Comparison of ENCODE assay signal across 21 cellular contexts in the genomic region with DNA sequence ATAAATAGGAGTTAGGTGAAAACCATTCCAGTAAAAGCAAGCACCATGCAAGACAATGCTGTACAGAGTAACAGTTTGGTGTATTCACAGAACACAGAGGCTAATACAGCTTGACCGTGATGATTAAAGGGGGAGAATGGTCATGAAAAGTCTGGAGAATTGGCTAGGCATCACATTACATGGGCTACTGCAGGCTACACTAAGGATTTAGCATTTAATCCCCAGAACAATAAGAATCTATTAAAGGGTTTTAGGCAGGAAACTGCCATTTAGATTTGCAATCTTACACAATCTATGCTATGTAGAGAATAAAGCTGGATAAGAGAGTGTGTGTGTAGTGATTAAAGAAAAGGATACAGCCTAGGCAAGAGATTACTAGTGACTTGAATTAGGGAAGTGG. TPM values are rescaled to one million over a fixed set of nuclear protein-coding genes. Genes with fewer than 3 reads are reported as not detected.
DNase-seq lines count a peak whose midpoint lies in the region; ATAC-seq and TF ChIP-seq lines count a peak whose summit lies in the region.
"Had no signal": no experiment of that assay in that cellular context is flagged by ENCODE, and none has a peak within 500 bp of the region (broad histone marks: within the 10 kb centered on the region; RNA-seq: fewer than 3 reads in every experiment).

No MANE protein-coding gene starts in this region.

- no TSS peak for BruUV-seq in PC-9 (replicated peaks; lab: Mats Ljungman, UMichigan)

- H3K4me3 Mint-ChIP-seq in activated naive CD8-positive, alpha-beta T cell treated with anti-CD3 and anti-CD28 coated beads, Interleukin-2, amount 50 U/mL, for 24 hours: no peak overlapping the region
- H3K4me3 Mint-ChIP-seq: B cell; CD8-positive, alpha-beta T cell; IgD-negative memory B cell had no signal

- no peak for TF ChIP-seq CTCF in PC-9 (conservative IDR thresholded peaks at IDR 0.05)
- TF ChIP-seq CTCF in WERI-Rb-1 (IDR thresholded peaks at IDR 0.05; ENCODE audit: low read depth, low read length): no peak
- TF ChIP-seq CTCF in retinal pigment epithelial cell (conservative IDR thresholded peaks at IDR 0.05; ENCODE audit: low read depth, low read length): no peak

- no peaks in the 10 kb centered on the region for H3F3A ChIP-seq in PC-9 (ENCODE audit: insufficient read depth, low read depth)

- H3K27ac ChIP-seq in PC-9 (no peak overlapping the region), WERI-Rb-1 (no peak overlapping the region)
- H3K27ac ChIP-seq: BLaER1 treated with 17β-estradiol and CSF1 and Interleukin-3, amounts not matched to agents 10 nM and 100 nM; GM23248 had no signal

- H3K36me3 ChIP-seq in PC-9 (ENCODE audit: low read depth) (no peaks in the 10 kb centered on the region), WERI-Rb-1 (no peaks in the 10 kb centered on the region)
- H3K36me3 ChIP-seq: BLaER1 treated with 17β-estradiol and CSF1 and Interleukin-3, amounts not matched to agents 10 nM and 100 nM had no signal

- DNase-seq in D341Med (ENCODE audit: low spot score) (peak; percentile 10), PC-9 (no peak), WERI-Rb-1 (peak; percentile 15), retinal pigment epithelial cell (ENCODE audit: low read depth) (peak; percentile 56), cardiac septum (ENCODE audit: low spot score) (no peak)
- DNase-seq in activated naive CD8-positive, alpha-beta T cell treated with anti-CD3 and anti-CD28 coated beads, Interleukin-2, amount 50 U/mL, for 24 hours: no peak
- DNase-seq: 8988T; Calu3; CD8-positive, alpha-beta T cell; DMS 273 treated with DMSO at 0.1 percent for 48 hours; DMS53; DND-41; EL; GM23248; HCEC 1CT had no signal

- H3K9me2 ChIP-seq in PC-9 (ENCODE audit: insufficient read depth): no peaks in the 10 kb centered on the region

- no peak for ATAC-seq in HG03460 (IDR thresholded peaks at IDR 0.05; ENCODE audit: unreplicated experiment)
- ATAC-seq in activated naive CD8-positive, alpha-beta T cell treated with anti-CD3 and anti-CD28 coated beads, Interleukin-2, amount 50 U/mL, for 24 hours: no peak
- ATAC-seq: CD8-positive, alpha-beta T cell; GM12878; HepG2 had no signal

- CTCF ChIA-PET in PC-9 (lab: Charles Lee): no interaction called here

- H3K27me3 ChIP-seq in PC-9 (ENCODE audit: insufficient read depth, low read depth) (no peaks in the 10 kb centered on the region), WERI-Rb-1 (ENCODE audit: insufficient read depth, low read depth, severe bottlenecking) (no peaks in the 10 kb centered on the region)
- H3K27me3 ChIP-seq: BLaER1 treated with 17β-estradiol and CSF1 and Interleukin-3, amounts not matched to agents 10 nM and 100 nM had no signal

- POLR2A ChIA-PET in PC-9 (lab: Charles Lee; ENCODE audit: unreplicated experiment): no interaction called here

- no peaks in the 10 kb centered on the region for H3K79me2 ChIP-seq in PC-9 (ENCODE audit: low read depth)

- no peaks in the 10 kb centered on the region for H3K9me3 Mint-ChIP-seq in activated naive CD8-positive, alpha-beta T cell treated with anti-CD3 and anti-CD28 coated beads, Interleukin-2, amount 50 U/mL, for 24 hours
- H3K9me3 Mint-ChIP-seq: CD8-positive, alpha-beta T cell had no signal

- H3K4me3 ChIP-seq in PC-9 (no peak overlapping the region), WERI-Rb-1 (ENCODE audit: low read depth, low read length) (no peak overlapping the region), retinal pigment epithelial cell (ENCODE audit: low read length) (no peak overlapping the region)
- H3K4me3 ChIP-seq: BLaER1 treated with 17β-estradiol and CSF1 and Interleukin-3, amounts not matched to agents 10 nM and 100 nM; GM12878; GM23248 had no signal

- H3K36me3 Mint-ChIP-seq in activated naive CD8-positive, alpha-beta T cell treated with anti-CD3 and anti-CD28 coated beads, Interleukin-2, amount 50 U/mL, for 24 hours (ENCODE audit: low read depth): no peaks in the 10 kb centered on the region
- H3K36me3 Mint-ChIP-seq: CD8-positive, alpha-beta T cell; IgD-negative memory B cell had no signal

- H3K4me2 ChIP-seq in PC-9: no peak overlapping the region
- H3K4me2 ChIP-seq: BLaER1 treated with 17β-estradiol and CSF1 and Interleukin-3, amounts not matched to agents 10 nM and 100 nM had no signal

- no peaks in the 10 kb centered on the region for H3K27me3 Mint-ChIP-seq in activated naive CD8-positive, alpha-beta T cell treated with anti-CD3 and anti-CD28 coated beads, Interleukin-2, amount 50 U/mL, for 24 hours
- H3K27me3 Mint-ChIP-seq: B cell, IgD-negative memory B cell had no signal

- intact Hi-C loops in PC-9 (cut with micrococcal nuclease; ENCODE audit: unreplicated experiment) (no loop called here), cardiac septum (cut with DNase I) (no loop called here)

- H3K27ac Mint-ChIP-seq in activated naive CD8-positive, alpha-beta T cell treated with anti-CD3 and anti-CD28 coated beads, Interleukin-2, amount 50 U/mL, for 24 hours: no peak overlapping the region
- H3K27ac Mint-ChIP-seq: B cell; CD8-positive, alpha-beta T cell; IgD-negative memory B cell had no signal

- H3K9me3 ChIP-seq in PC-9 (ENCODE audit: insufficient read depth, low read depth) (0 out of 2 replicates have a peak, but pooled peaks cover 2% of the 10 kb centered on the region), WERI-Rb-1 (ENCODE audit: severe bottlenecking) (no peaks in the 10 kb centered on the region)
- H3K9me3 ChIP-seq: BLaER1 treated with 17β-estradiol and CSF1 and Interleukin-3, amounts not matched to agents 10 nM and 100 nM had no signal

- H3K4me1 ChIP-seq in PC-9 (replicated peaks; ENCODE audit: insufficient read depth): no peaks in the 10 kb centered on the region
- H3K4me1 ChIP-seq: BLaER1 treated with 17β-estradiol and CSF1 and Interleukin-3, amounts not matched to agents 10 nM and 100 nM had no signal

- H3K4me1 Mint-ChIP-seq in activated naive CD8-positive, alpha-beta T cell treated with anti-CD3 and anti-CD28 coated beads, Interleukin-2, amount 50 U/mL, for 24 hours: no peaks in the 10 kb centered on the region
- H3K4me1 Mint-ChIP-seq: B cell, IgD-negative memory B cell had no signal

- 0 out of 2 replicates have a peak overlapping the region, but pooled peaks have one; percentile 17 for H2AFZ ChIP-seq in PC-9
- H2AFZ ChIP-seq: GM23248 had no signal

- H4K20me1 ChIP-seq in PC-9 (ENCODE audit: insufficient read depth): no peaks in the 10 kb centered on the region
- H4K20me1 ChIP-seq: BLaER1 treated with 17β-estradiol and CSF1 and Interleukin-3, amounts not matched to agents 10 nM and 100 nM had no signal

RNA-seq across cellular contexts. Expression of a gene that starts 30.6 kb away (rescaled TPM):
- total RNA-seq in PC-9 (2021) (not detected in 2 replicates), cardiac septum (2.7 TPM)
- total RNA-seq: B cell; Calu3; CD8-positive, alpha-beta T cell; GM12878 had no signal

Comparison
In these comparisons a context has a peak if more than half of its experiments do, and no peak if none do; other contexts are left out.
1. DNase-seq: peak in D341Med (single experiment), WERI-Rb-1 (single experiment) and retinal pigment epithelial cell (single experiment); none in PC-9 (0 of 2), cardiac septum (single experiment) and activated naive CD8-positive, alpha-beta T cell treated with anti-CD3 and anti-CD28 coated beads, Interleukin-2, amount 50 U/mL, for 24 hours (single experiment).